In genomic region chr2:390959-391358, GRCh38 we compare ENCODE assay signal across 26 cellular contexts.
DNase-seq lines count a peak whose midpoint lies in the region; ATAC-seq, FAIRE-seq and TF ChIP-seq lines count a peak whose summit lies in the region.
"Had no signal": no experiment of that assay in that cellular context is flagged by ENCODE, and none has a peak within 500 bp of the region (broad histone marks: within the 10 kb centered on the region; RNA-seq: fewer than 3 reads in every experiment).

No MANE protein-coding gene starts in this region.

- no CpG with 5 or more reads among the region's 14 CpGs for WGBS in neuronal stem cell (ENCODE audit: extremely low coverage in 2 of 2, insufficient read length in 2 of 2, insufficient replicate concordance in 1 of 2), 2 donors

- H2BK15ac ChIP-seq in neuronal stem cell (ENCODE audit: low read length): peak overlapping the region; percentile 47

- H3K79me1 ChIP-seq in neuronal stem cell (ENCODE audit: low read depth, low read length): peaks cover 2% of the 10 kb centered on the region

- H3K9ac ChIP-seq in kidney (ENCODE audit: low read length in 2 of 2): no peak overlapping the region
- H3K9ac ChIP-seq in neuronal stem cell (ENCODE audit: low read depth, low read length, poor library complexity): no peak overlapping the region
- H3K9ac ChIP-seq: BLaER1 treated with 17β-estradiol and CSF1 and Interleukin-3, amounts not matched to agents 10 nM and 100 nM had no signal

- H3K27ac Mint-ChIP-seq in natural killer cell: no peak overlapping the region
- H3K27ac Mint-ChIP-seq: CD14-positive monocyte; CD4-positive, alpha-beta T cell; HFFc6 had no signal

- peak; percentile 34 for DNase-seq in right atrium auricular region (ENCODE audit: low spot score)
- DNase-seq in left cardiac atrium: no peak
- peak; percentile 59 for DNase-seq in kidney
- no peak for DNase-seq in neuronal stem cell (ENCODE audit: low spot score)
- DNase-seq in natural killer cell: no peak
- no peak for DNase-seq in Peyer's patch
- DNase-seq: 8988T; ACHN; AML-193; BE2C; CD4-positive, alpha-beta T cell; CD8-positive, alpha-beta memory T cell; DMS 273 treated with DMSO at 0.1 percent for 48 hours; DMS79 treated with DMSO at 0.1 percent for 48 hours; GF-D8; GOT3; HFFc6 had no signal

- no peak overlapping the region for H3K4me3 ChIP-seq in right atrium auricular region
- no peak overlapping the region for H3K4me3 ChIP-seq in kidney (ENCODE audit: low read length in 2 of 2)
- no peak overlapping the region for H3K4me3 ChIP-seq in neuronal stem cell (ENCODE audit: low read length in 2 of 2)
- no peak overlapping the region for H3K4me3 ChIP-seq in Peyer's patch
- H3K4me3 ChIP-seq: A549; BLaER1 treated with 17β-estradiol and CSF1 and Interleukin-3, amounts not matched to agents 10 nM and 100 nM; HAP-1 had no signal

- no peaks in the 10 kb centered on the region for H3K27me3 ChIP-seq in right atrium auricular region
- H3K27me3 ChIP-seq in neuronal stem cell (ENCODE audit: control insufficient read depth in 3 of 3, insufficient read depth in 3 of 3, low read depth in 1 of 3, low read length in 3 of 3): no peaks in the 10 kb centered on the region
- no peaks in the 10 kb centered on the region for H3K27me3 ChIP-seq in Peyer's patch
- H3K27me3 ChIP-seq: BE2C; BLaER1 treated with 17β-estradiol and CSF1 and Interleukin-3, amounts not matched to agents 10 nM and 100 nM had no signal

- H3K27me3 Mint-ChIP-seq in natural killer cell (ENCODE audit: low read depth in 2 of 2): no peaks in the 10 kb centered on the region
- H3K27me3 Mint-ChIP-seq: CD4-positive, alpha-beta T cell had no signal

- TF ChIP-seq POLR2A in Peyer's patch (IDR thresholded peaks at IDR 0.05): no peak

- H3K4ac ChIP-seq in neuronal stem cell (ENCODE audit: low read length): no peak overlapping the region

- ATAC-seq in left cardiac atrium (no peak), HG03442 (IDR thresholded peaks at IDR 0.05; ENCODE audit: unreplicated experiment) (no peak), natural killer cell (no peak)
- ATAC-seq: A549 had no signal

- peak overlapping the region; percentile 2 for H2BK12ac ChIP-seq in neuronal stem cell (ENCODE audit: low read length)

- H3K4me1 Mint-ChIP-seq in natural killer cell: peaks cover 20 to 25% of the 10 kb centered on the region in 2 donors

- intact Hi-C loops in left cardiac atrium (cut with DNase I) (no loop called here), kidney (cut with DNase I) (no loop called here), natural killer cell (cut with micrococcal nuclease) (no loop called here)

- H2AK5ac ChIP-seq in neuronal stem cell (ENCODE audit: low read depth, low read length): no peak overlapping the region

- no peaks in the 10 kb centered on the region for H3K36me3 ChIP-seq in right atrium auricular region
- no peaks in the 10 kb centered on the region for H3K36me3 ChIP-seq in kidney (ENCODE audit: control insufficient read depth in 1 of 2, insufficient read depth in 2 of 2, low read length in 2 of 2)
- H3K36me3 ChIP-seq in neuronal stem cell (replicated peaks in 1 of 2; ENCODE audit: control insufficient read depth in 2 of 2, insufficient read depth in 2 of 2, low read length in 2 of 2): no peaks in the 10 kb centered on the region
- no peaks in the 10 kb centered on the region for H3K36me3 ChIP-seq in Peyer's patch
- H3K36me3 ChIP-seq: BE2C; BLaER1 treated with 17β-estradiol and CSF1 and Interleukin-3, amounts not matched to agents 10 nM and 100 nM; HAP-1 had no signal

- no peak overlapping the region for H2BK5ac ChIP-seq in neuronal stem cell (ENCODE audit: low read length)

- no peak overlapping the region for H4K91ac ChIP-seq in neuronal stem cell (ENCODE audit: low read depth, low read length, poor library complexity)

- no peak overlapping the region for H2AFZ ChIP-seq in neuronal stem cell (ENCODE audit: low read length)

- no peak overlapping the region for H2BK120ac ChIP-seq in neuronal stem cell (ENCODE audit: low read depth, low read length)

- no peak overlapping the region for H3K4me3 Mint-ChIP-seq in natural killer cell
- H3K4me3 Mint-ChIP-seq: CD14-positive monocyte; CD4-positive, alpha-beta T cell; HFFc6 had no signal

- no peaks in the 10 kb centered on the region for H3K4me1 ChIP-seq in right atrium auricular region
- H3K4me1 ChIP-seq in kidney (ENCODE audit: control insufficient read depth in 1 of 2, insufficient read depth in 1 of 2, low read depth in 1 of 2, low read length in 2 of 2): peaks cover 0 to 3% of the 10 kb centered on the region in 2 donors
- peaks cover 14 to 25% of the 10 kb centered on the region in 2 donors for H3K4me1 ChIP-seq in neuronal stem cell (ENCODE audit: control insufficient read depth in 2 of 2, insufficient read depth in 1 of 2, low read depth in 1 of 2, low read length in 2 of 2)
- H3K4me1 ChIP-seq in Peyer's patch: no peaks in the 10 kb centered on the region
- H3K4me1 ChIP-seq: A549, BE2C, HAP-1 had no signal

- H4K8ac ChIP-seq in neuronal stem cell (ENCODE audit: low read depth, low read length): no peak overlapping the region

- H3K36me3 Mint-ChIP-seq in natural killer cell: no peaks in the 10 kb centered on the region
- H3K36me3 Mint-ChIP-seq: CD14-positive monocyte; CD8-positive, alpha-beta memory T cell had no signal

- H3K9me3 ChIP-seq in right atrium auricular region (no peaks in the 10 kb centered on the region), kidney (ENCODE audit: control insufficient read depth in 1 of 2, low read length in 2 of 2) (no peaks in the 10 kb centered on the region), neuronal stem cell (replicated peaks in 1 of 2; ENCODE audit: control insufficient read depth in 2 of 2, insufficient read depth in 1 of 2, low read depth in 1 of 2, low read length in 2 of 2) (peaks cover 2 to 19% of the 10 kb centered on the region in 2 donors), Peyer's patch (no peaks in the 10 kb centered on the region)
- H3K9me3 ChIP-seq: BE2C; BLaER1 treated with 17β-estradiol and CSF1 and Interleukin-3, amounts not matched to agents 10 nM and 100 nM; HAP-1 had no signal

- no peak overlapping the region for H3K23ac ChIP-seq in neuronal stem cell (ENCODE audit: low read depth, low read length, poor library complexity)

- H3K27ac ChIP-seq in right atrium auricular region (no peak overlapping the region), kidney (ENCODE audit: low read depth in 2 of 2, low read length in 2 of 2) (no peak overlapping the region), neuronal stem cell (replicated peaks; ENCODE audit: low read length) (no peak overlapping the region), Peyer's patch (no peak overlapping the region)
- H3K27ac ChIP-seq: A549; BLaER1 treated with 17β-estradiol and CSF1 and Interleukin-3, amounts not matched to agents 10 nM and 100 nM had no signal

- H3K18ac ChIP-seq in neuronal stem cell (ENCODE audit: low read length): no peak overlapping the region

- no peak overlapping the region for H3K14ac ChIP-seq in neuronal stem cell (ENCODE audit: low read length)

- TF ChIP-seq CTCF in right atrium auricular region (IDR thresholded peaks at IDR 0.05): no peak
- TF ChIP-seq CTCF in kidney (IDR thresholded peaks at IDR 0.05; ENCODE audit: borderline replicate concordance, extremely low read depth, insufficient read depth): no peak
- TF ChIP-seq CTCF in natural killer cell (IDR thresholded peaks at IDR 0.05): no peak
- no peak for TF ChIP-seq CTCF in Peyer's patch (IDR thresholded peaks at IDR 0.05)

- H3K9me3 Mint-ChIP-seq in natural killer cell: no peaks in the 10 kb centered on the region
- H3K9me3 Mint-ChIP-seq: CD4-positive, alpha-beta T cell; CD8-positive, alpha-beta memory T cell had no signal

- no peak overlapping the region for H3K4me2 ChIP-seq in neuronal stem cell (ENCODE audit: insufficient read depth, low read length, poor library complexity, severe bottlenecking)
- H3K4me2 ChIP-seq: A549; BLaER1 treated with 17β-estradiol and CSF1 and Interleukin-3, amounts not matched to agents 10 nM and 100 nM had no signal

- FAIRE-seq in kidney (lab: Jason Lieb, UNC): no peak
- FAIRE-seq: A549, D721Med, GM12891, GM18507, H54 had no signal

Comparison
In these comparisons a context has a peak if more than half of its experiments do, and no peak if none do; other contexts are left out.
1. DNase-seq: peak in right atrium auricular region (single experiment) and kidney (single experiment); none in left cardiac atrium (single experiment), neuronal stem cell (single experiment), natural killer cell (single experiment) and Peyer's patch (0 of 3).